Comparison of ENCODE assay signal across 10 cellular contexts in genomic region chr11:18269252-18269651, GRCh38. TPM values are rescaled to one million over a fixed set of nuclear protein-coding genes. Genes with fewer than 3 reads are reported as not detected.
"Had no signal": no experiment of that assay in that cellular context is flagged by ENCODE, and none has a peak within 500 bp of the region (broad histone marks: within the 10 kb centered on the region; RNA-seq: fewer than 3 reads in every experiment).

No MANE protein-coding gene starts in this region.

RNA-seq across cellular contexts. Expression of gene SAA1, which starts 3.2 kb away (rescaled TPM):
- total RNA-seq: activated CD4-positive, alpha-beta memory T cell treated with anti-CD3 and anti-CD28 coated beads, Interleukin-2, amount 10 ng/mL, durations not matched to agents 7 days and 5 days; activated CD4-positive, alpha-beta T cell treated with anti-CD3 and anti-CD28 coated beads for 36 hours; activated CD4-positive, alpha-beta T cell treated with anti-CD3 and anti-CD28 coated beads, Interleukin-2, amount 10 ng/mL, durations not matched to agents 7 days and 5 days; activated CD8-positive, alpha-beta memory T cell treated with anti-CD3 and anti-CD28 coated beads, Interleukin-2, amount 10 ng/mL, durations not matched to agents 7 days and 5 days; activated CD8-positive, alpha-beta T cell treated with anti-CD3 and anti-CD28 coated beads, Interleukin-2, amount 10 ng/mL, durations not matched to agents 7 days and 5 days; activated naive CD8-positive, alpha-beta T cell treated with anti-CD3 and anti-CD28 coated beads, Interleukin-2, amount 10 ng/mL, durations not matched to agents 7 days and 5 days; activated T-helper 2 cell treated with anti-CD3 and anti-CD28 coated beads, Interferon-gamma antibody, Interleukin-2, Interleukin-4, amounts not matched to agents 10 μg/mL and 5 μg/mL and 100 μg/mL, durations not matched to agents 14 hours and 24 hours and 36 hours; cerebellum had no signal

RNA-seq across cellular contexts. Expression of gene SAA2, which starts 20.8 kb away (rescaled TPM):
- total RNA-seq: activated CD4-positive, alpha-beta T cell treated with anti-CD3 and anti-CD28 coated beads for 36 hours; activated CD8-positive, alpha-beta memory T cell treated with anti-CD3 and anti-CD28 coated beads, Interleukin-2, amount 10 ng/mL, durations not matched to agents 7 days and 5 days; activated CD8-positive, alpha-beta T cell treated with anti-CD3 and anti-CD28 coated beads, Interleukin-2, amount 10 ng/mL, durations not matched to agents 7 days and 5 days; activated naive CD8-positive, alpha-beta T cell treated with anti-CD3 and anti-CD28 coated beads, Interleukin-2, amount 10 ng/mL, durations not matched to agents 7 days and 5 days; activated T-helper 2 cell treated with anti-CD3 and anti-CD28 coated beads, Interferon-gamma antibody, Interleukin-2, Interleukin-4, amounts not matched to agents 10 μg/mL and 5 μg/mL and 100 μg/mL, durations not matched to agents 14 hours and 24 hours and 36 hours; cerebellum had no signal

RNA-seq across cellular contexts. Expression of gene SAA4, which starts 32.6 kb away (rescaled TPM):
- total RNA-seq: activated CD4-positive, alpha-beta memory T cell treated with anti-CD3 and anti-CD28 coated beads, Interleukin-2, amount 10 ng/mL, durations not matched to agents 7 days and 5 days; activated CD4-positive, alpha-beta T cell treated with anti-CD3 and anti-CD28 coated beads for 36 hours; activated CD4-positive, alpha-beta T cell treated with anti-CD3 and anti-CD28 coated beads, Interleukin-2, amount 10 ng/mL, durations not matched to agents 7 days and 5 days; activated CD8-positive, alpha-beta memory T cell treated with anti-CD3 and anti-CD28 coated beads, Interleukin-2, amount 10 ng/mL, durations not matched to agents 7 days and 5 days; activated CD8-positive, alpha-beta T cell treated with anti-CD3 and anti-CD28 coated beads, Interleukin-2, amount 10 ng/mL, durations not matched to agents 7 days and 5 days; activated naive CD8-positive, alpha-beta T cell treated with anti-CD3 and anti-CD28 coated beads, Interleukin-2, amount 10 ng/mL, durations not matched to agents 7 days and 5 days; activated T-helper 2 cell treated with anti-CD3 and anti-CD28 coated beads, Interferon-gamma antibody, Interleukin-2, Interleukin-4, amounts not matched to agents 10 μg/mL and 5 μg/mL and 100 μg/mL, durations not matched to agents 14 hours and 24 hours and 36 hours; ascending aorta; cardiac septum; cerebellum had no signal
